Comparison of ENCODE assay signal across 17 cellular contexts in genomic region chr1:8651962-8652361, GRCh38.
DNase-seq lines count a peak whose midpoint lies in the region; ATAC-seq, FAIRE-seq and TF ChIP-seq lines count a peak whose summit lies in the region.
"Had no signal": no experiment of that assay in that cellular context is flagged by ENCODE, and none has a peak within 500 bp of the region (broad histone marks: within the 10 kb centered on the region; RNA-seq: fewer than 3 reads in every experiment).

No MANE protein-coding gene starts in this region.

- no peak overlapping the region for H3T11ph ChIP-seq in H9 (ENCODE audit: low read length)

- peak overlapping the region; percentile 44 for H3K4me3 ChIP-seq in CD4-positive, CD25-positive, alpha-beta regulatory T cell (ENCODE audit: low read depth, low read length)
- H3K4me3 ChIP-seq in K562 = no peak overlapping the region
- H3K4me3 ChIP-seq: colonic mucosa had no signal

- H3K4me1 ChIP-seq in CD4-positive, CD25-positive, alpha-beta regulatory T cell (ENCODE audit: control insufficient read depth, insufficient read depth, low read length, poor library complexity, severe bottlenecking) = peaks cover 11% of the 10 kb centered on the region
- H3K4me1 ChIP-seq in H9 (ENCODE audit: insufficient read depth, low read length) = no peaks in the 10 kb centered on the region
- peaks cover 4 to 5% of the 10 kb centered on the region in 2 experiments; a peak in 3 of 5 replicates for H3K4me1 ChIP-seq in K562 (replicated peaks in 1 of 2; ENCODE audit: control insufficient read depth in 2 of 2, insufficient read depth in 2 of 2, low read length in 2 of 2)
- H3K4me1 ChIP-seq: colonic mucosa had no signal

- peak in 1 of 3 donors; percentile 53 for DNase-seq in CD4-positive, CD25-positive, alpha-beta regulatory T cell
- DNase-seq in H9 = no peak
- no peak for DNase-seq in K562 (ENCODE audit: extremely low read depth in 1 of 4, low spot score in 3 of 4)
- DNase-seq in nephron progenitor cell = no peak
- no peak for DNase-seq in AG20443 (ENCODE audit: low spot score)
- no peak for DNase-seq in SK-N-DZ (ENCODE audit: low spot score)
- no peak for DNase-seq in DMS 273 treated with DMSO at 0.1 percent for 48 hours (lab: John Stamatoyannopoulos, UW)
- no peak for DNase-seq in frontal cortex (ENCODE audit: low spot score in 2 of 2)
- DNase-seq: activated effector memory CD4-positive, alpha-beta T cell treated with anti-CD3 and anti-CD28 coated beads, Interleukin-2, amount 50 U/mL, for 16 hours; Calu3; colonic mucosa; GOT3; kidney; NCI-H1092; NCI-H526 treated with DMSO at 0.1 percent for 48 hours; SHP77 treated with DMSO at 0.1 percent for 48 hours had no signal

- intact Hi-C loops in K562 (cut with micrococcal nuclease) = no loop called here

- peaks cover 33% of the 10 kb centered on the region; the same call in 1 of the 2 replicates for H3K79me2 ChIP-seq in H9 (ENCODE audit: insufficient read depth, low read length)
- H3K79me2 ChIP-seq in K562 (ENCODE audit: control insufficient read depth, insufficient read depth, low read length) = peaks cover 32% of the 10 kb centered on the region; the same call in 2 of the 3 replicates

- H3K9ac ChIP-seq in H9 (ENCODE audit: extremely low read depth, insufficient read length, low read length) (no peak overlapping the region), K562 (ENCODE audit: insufficient read depth in 1 of 2, low read depth in 2 of 2, low read length in 2 of 2) (no peak overlapping the region)

- TF ChIP-seq CTCF in H9 (conservative IDR thresholded peaks at IDR 0.05) (no peak), K562 (IDR thresholded peaks at IDR 0.05 in 2 of 3, conservative IDR thresholded peaks at IDR 0.05 in 1 of 3; ENCODE audit: insufficient read depth in 2 of 3, low read depth in 1 of 3, low read length in 3 of 3) (no peak), nephron progenitor cell (IDR thresholded peaks at IDR 0.05) (no peak)

- H3K18ac ChIP-seq in H9 (ENCODE audit: insufficient read length, low read depth, low read length) = no peak overlapping the region

- CTCF ChIA-PET in K562 (lab: Yijun Ruan, JAX; ENCODE audit: low intra/inter-chr PET ratio) = no interaction called here

- H4K20me1 ChIP-seq in H9 (ENCODE audit: control insufficient read depth, insufficient read depth, insufficient read length) = no peaks in the 10 kb centered on the region
- H4K20me1 ChIP-seq in K562 (replicated peaks; ENCODE audit: control insufficient read depth, insufficient read depth, low read length) = peaks cover 5% of the 10 kb centered on the region

- TF ChIP-seq POLR2A in K562 (conservative IDR thresholded peaks at IDR 0.05) = no peak

- H2BK12ac ChIP-seq in H9 (ENCODE audit: insufficient read length, low read depth, low read length) = no peak overlapping the region

- H3K23ac ChIP-seq in H9 (ENCODE audit: insufficient read length, low read depth, low read length) = no peak overlapping the region

- H3K27ac ChIP-seq in CD4-positive, CD25-positive, alpha-beta regulatory T cell (ENCODE audit: insufficient read depth, low read length, poor library complexity, severe bottlenecking) = no peak overlapping the region
- H3K27ac ChIP-seq in H9 (ENCODE audit: insufficient read length, low read depth, low read length) (no peak overlapping the region), K562 (ENCODE audit: extremely low read depth, low read depth, low read length) (no peak overlapping the region)
- H3K27ac ChIP-seq: colonic mucosa, WERI-Rb-1 had no signal

- POLR2A ChIA-PET in K562 (lab: Yijun Ruan, JAX) = interaction anchor here (0.7 to 1.1 kb wide), 2 partner anchors 8 to 11 kb away, joined by 3 to 6 read pairs; no protein-coding TSS in a partner anchor

- peaks cover 10 to 34% (median 18%) of the 10 kb centered on the region in 4 donors for H3K4me1 Mint-ChIP-seq in CD4-positive, CD25-positive, alpha-beta regulatory T cell
- H3K4me1 Mint-ChIP-seq in H9 = peaks cover 26 to 33% of the 10 kb centered on the region in 2 experiments
- peaks cover 59% of the 10 kb centered on the region for H3K4me1 Mint-ChIP-seq in nephron progenitor cell

- H4K8ac ChIP-seq in H9 (replicated peaks; ENCODE audit: insufficient read length, low read depth, low read length) = no peak overlapping the region

- no peaks in the 10 kb centered on the region for H3K23me2 ChIP-seq in H9 (ENCODE audit: insufficient read length, low read depth, low read length, poor library complexity, severe bottlenecking)

- TF ChIP-seq EP300 in K562 (IDR thresholded peaks at IDR 0.05; ENCODE audit: low read length) = no peak

- no peak for TF ChIP-seq RAD21 in K562 (CRISPR knock-in tag; conservative IDR thresholded peaks at IDR 0.05 in 1 of 2, IDR thresholded peaks at IDR 0.05 in 1 of 2)

- no peaks in the 10 kb centered on the region for H3K27me3 ChIP-seq in CD4-positive, CD25-positive, alpha-beta regulatory T cell (ENCODE audit: control insufficient read depth, insufficient read depth, low read length)
- H3K27me3 ChIP-seq in H9 (ENCODE audit: insufficient read depth, low read length) = no peaks in the 10 kb centered on the region
- no peaks in the 10 kb centered on the region for H3K27me3 ChIP-seq in K562 (ENCODE audit: control insufficient read depth in 2 of 2, insufficient read depth in 2 of 2, low read length in 2 of 2)
- H3K27me3 ChIP-seq: colonic mucosa had no signal

- in situ Hi-C loops in K562 (cut with MboI) = no loop called here

- no peak overlapping the region for H2BK15ac ChIP-seq in H9 (ENCODE audit: low read depth, low read length)

- no peak overlapping the region for H3K4me2 ChIP-seq in H9 (ENCODE audit: insufficient read depth, insufficient read length, low read length)
- H3K4me2 ChIP-seq in K562 (ENCODE audit: insufficient read depth, low read length) = no peak overlapping the region

- peak overlapping the region; percentile 13 to 69 (median 26) for H3K27ac Mint-ChIP-seq in CD4-positive, CD25-positive, alpha-beta regulatory T cell
- H3K27ac Mint-ChIP-seq in H9 (peak overlapping the region; percentile 27 to 64 (median 54); a peak in 4 of 7 replicates), nephron progenitor cell (peak overlapping the region; percentile 98)

- no peaks in the 10 kb centered on the region for H3K9me1 ChIP-seq in K562 (ENCODE audit: control insufficient read depth, insufficient read depth, low read length)

- H2AK5ac ChIP-seq in H9 (ENCODE audit: insufficient read length, low read length) = no peak overlapping the region

- no peak overlapping the region for H4K91ac ChIP-seq in H9 (ENCODE audit: insufficient read length, low read depth, low read length)

- H3K79me1 ChIP-seq in H9 (ENCODE audit: insufficient read depth, low read depth, low read length, poor library complexity, severe bottlenecking) = peaks cover 11% of the 10 kb centered on the region

- H3K56ac ChIP-seq in H9 (ENCODE audit: insufficient read length, low read depth, low read length) = no peak overlapping the region

- H3K27me3 Mint-ChIP-seq in CD4-positive, CD25-positive, alpha-beta regulatory T cell = no peaks in the 10 kb centered on the region
- H3K27me3 Mint-ChIP-seq in H9 (ENCODE audit: low read depth) (no peaks in the 10 kb centered on the region), nephron progenitor cell (ENCODE audit: low read depth, poor library complexity) (no peaks in the 10 kb centered on the region)

- H3K4me3 Mint-ChIP-seq in CD4-positive, CD25-positive, alpha-beta regulatory T cell = peak overlapping the region in 1 of 4 donors; percentile 7
- H3K4me3 Mint-ChIP-seq in H9 (no peak overlapping the region), nephron progenitor cell (no peak overlapping the region)

- H3K14ac ChIP-seq in H9 (ENCODE audit: insufficient read depth, low read length) = no peak overlapping the region

- H3K36me3 ChIP-seq in CD4-positive, CD25-positive, alpha-beta regulatory T cell (ENCODE audit: control insufficient read depth, insufficient read depth, low read length) = no peaks in the 10 kb centered on the region
- H3K36me3 ChIP-seq in K562 (ENCODE audit: control insufficient read depth, insufficient read depth, low read length) = peaks cover 26% of the 10 kb centered on the region
- H3K36me3 ChIP-seq: colonic mucosa had no signal

- WGBS in H9 (ENCODE audit: extremely low coverage, insufficient read length, low lambda C conversion rate) = no CpG with 5 or more reads among the region's 2 CpGs
- 68% methylated on average over 2 of the region's 2 CpGs for WGBS in K562 (ENCODE audit: insufficient coverage, low coverage, missing lambda C conversion rate)

- H2AFZ ChIP-seq in H9 (ENCODE audit: low read length) = no peak overlapping the region
- H2AFZ ChIP-seq in K562 (ENCODE audit: low read depth, low read length) = no peak overlapping the region

- H3K4ac ChIP-seq in H9 (ENCODE audit: low read depth, low read length) = no peak overlapping the region

- H3K36me3 Mint-ChIP-seq in CD4-positive, CD25-positive, alpha-beta regulatory T cell = peaks cover 22% of the 10 kb centered on the region
- H3K36me3 Mint-ChIP-seq in H9 (ENCODE audit: insufficient read depth in 1 of 3, low read depth in 3 of 3) = peaks cover 27 to 41% (median 27%) of the 10 kb centered on the region in 3 experiments
- H3K36me3 Mint-ChIP-seq in nephron progenitor cell (ENCODE audit: low read depth) = peaks cover 57% of the 10 kb centered on the region

- no peak overlapping the region for H2BK20ac ChIP-seq in H9 (ENCODE audit: low read depth, low read length, poor library complexity, severe bottlenecking)

- H4K5ac ChIP-seq in H9 (ENCODE audit: insufficient read length, low read depth, low read length) = no peak overlapping the region

- H2BK120ac ChIP-seq in H9 (ENCODE audit: low read depth, low read length, poor library complexity, severe bottlenecking) = no peak overlapping the region

- no peaks in the 10 kb centered on the region for H3K9me3 ChIP-seq in CD4-positive, CD25-positive, alpha-beta regulatory T cell (ENCODE audit: control insufficient read depth in 2 of 2, low read length in 2 of 2)
- H3K9me3 ChIP-seq in H9 (ENCODE audit: control insufficient read depth, low read depth, low read length) (no peaks in the 10 kb centered on the region), K562 (replicated peaks; ENCODE audit: control insufficient read depth, insufficient read depth, low read depth, low read length) (no peaks in the 10 kb centered on the region)
- H3K9me3 ChIP-seq: colonic mucosa had no signal

- ATAC-seq in CD4-positive, CD25-positive, alpha-beta regulatory T cell (ENCODE audit: low read depth in 2 of 2) = no peak
- peak; percentile 35; the same call in 2 of the 3 replicates for ATAC-seq in K562

- BruUV-seq in K562 (replicated peaks; lab: Mats Ljungman, UMichigan) = no TSS peak

- H2BK5ac ChIP-seq in H9 (ENCODE audit: insufficient read length, low read length) = no peak overlapping the region

- FAIRE-seq in K562 (lab: Jason Lieb, UNC) (no peak), frontal cortex (lab: Jason Lieb, UNC) (no peak)
- FAIRE-seq: kidney had no signal

- no peaks in the 10 kb centered on the region for H3K9me3 Mint-ChIP-seq in CD4-positive, CD25-positive, alpha-beta regulatory T cell
- H3K9me3 Mint-ChIP-seq in H9 (no peaks in the 10 kb centered on the region), nephron progenitor cell (no peaks in the 10 kb centered on the region)

TF ChIP-seq in K562, 482 proteins besides CTCF, POLR2A, EP300 and RAD21 (continues in another document):
- no peak for TF ChIP-seq NCOR1 (IDR thresholded peaks at IDR 0.05)
- no peak for TF ChIP-seq ZNF507 (tag; conservative IDR thresholded peaks at IDR 0.05)
- no peak for TF ChIP-seq PTRF (tag; IDR thresholded peaks at IDR 0.05)
- TF ChIP-seq ZNF780A (CRISPR knock-in tag; IDR thresholded peaks at IDR 0.05) = no peak
- TF ChIP-seq SRF (CRISPR knock-in tag; IDR thresholded peaks at IDR 0.05) = no peak

Comparison
In these comparisons a context has a peak if more than half of its experiments do, and no peak if none do; other contexts are left out.
1. H3K27ac Mint-ChIP-seq: peak in every context shown above with its lines; median percentile 98 in nephron progenitor cell; 54 in H9; 26 in CD4-positive, CD25-positive, alpha-beta regulatory T cell.